In the genomic region with DNA sequence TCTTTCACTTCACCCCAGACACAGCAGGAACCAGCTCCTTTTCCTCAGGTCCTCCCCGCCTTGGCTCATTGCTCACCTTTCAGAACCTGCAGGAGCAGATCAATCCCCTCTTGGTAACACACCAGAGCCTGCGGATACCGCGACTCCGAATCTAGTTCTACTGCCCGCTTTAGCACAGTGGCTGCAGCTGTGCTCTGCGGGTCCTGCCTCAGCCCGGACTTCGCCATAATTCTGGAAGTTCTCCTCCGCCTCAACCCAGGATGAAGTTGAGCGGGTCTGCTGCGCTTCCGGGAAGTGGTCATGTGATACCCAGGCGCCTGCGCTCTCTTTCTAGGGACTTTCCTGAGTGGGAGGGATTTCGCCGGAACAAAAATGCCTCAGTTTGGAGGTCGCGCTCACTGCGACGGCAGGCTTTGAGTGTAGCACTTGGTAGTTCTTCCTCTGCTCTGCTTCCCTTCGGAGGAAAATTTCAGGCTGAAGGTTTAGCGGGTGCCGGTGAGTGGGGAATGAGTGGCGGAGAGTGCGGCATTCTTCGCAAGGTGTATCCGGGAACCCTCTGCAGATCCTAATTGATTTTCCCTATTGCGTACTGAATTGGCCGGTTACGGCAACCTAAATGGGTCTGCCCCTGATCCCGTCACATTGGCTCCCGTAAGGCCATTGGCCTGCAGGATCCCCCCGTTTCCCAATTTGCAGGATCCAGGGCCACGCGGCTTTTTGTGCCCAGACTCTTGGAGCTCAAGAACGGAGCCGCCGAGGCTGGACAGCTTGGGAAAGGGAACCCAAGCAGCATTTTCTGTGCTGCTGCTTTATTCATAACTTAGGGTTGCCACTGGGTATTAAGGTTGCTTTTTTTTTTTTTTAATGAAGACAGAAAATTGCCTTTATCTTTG, we compare ENCODE assay signal across 1 cellular context.
TF ChIP-seq lines count a peak whose summit lies in the region.

A gene (minus strand): TSS at position 304 of the 893 bp plus-strand sequence. CDS start 77 bp downstream, at position 227.
A gene (plus strand): TSS at position 430 of the 893 bp plus-strand sequence. CDS start 5,020 bp downstream, outside the sequence.

TF ChIP-seq in HepG2, 621 proteins besides CTCF, POLR2A, EP300 and RAD21 (continued from another document and continues in another):
- TF ChIP-seq, protein P1, sequence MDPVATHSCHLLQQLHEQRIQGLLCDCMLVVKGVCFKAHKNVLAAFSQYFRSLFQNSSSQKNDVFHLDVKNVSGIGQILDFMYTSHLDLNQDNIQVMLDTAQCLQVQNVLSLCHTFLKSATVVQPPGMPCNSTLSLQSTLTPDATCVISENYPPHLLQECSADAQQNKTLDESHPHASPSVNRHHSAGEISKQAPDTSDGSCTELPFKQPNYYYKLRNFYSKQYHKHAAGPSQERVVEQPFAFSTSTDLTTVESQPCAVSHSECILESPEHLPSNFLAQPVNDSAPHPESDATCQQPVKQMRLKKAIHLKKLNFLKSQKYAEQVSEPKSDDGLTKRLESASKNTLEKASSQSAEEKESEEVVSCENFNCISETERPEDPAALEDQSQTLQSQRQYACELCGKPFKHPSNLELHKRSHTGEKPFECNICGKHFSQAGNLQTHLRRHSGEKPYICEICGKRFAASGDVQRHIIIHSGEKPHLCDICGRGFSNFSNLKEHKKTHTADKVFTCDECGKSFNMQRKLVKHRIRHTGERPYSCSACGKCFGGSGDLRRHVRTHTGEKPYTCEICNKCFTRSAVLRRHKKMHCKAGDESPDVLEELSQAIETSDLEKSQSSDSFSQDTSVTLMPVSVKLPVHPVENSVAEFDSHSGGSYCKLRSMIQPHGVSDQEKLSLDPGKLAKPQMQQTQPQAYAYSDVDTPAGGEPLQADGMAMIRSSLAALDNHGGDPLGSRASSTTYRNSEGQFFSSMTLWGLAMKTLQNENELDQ (CRISPR knock-in tag; IDR thresholded peaks at IDR 0.05; ENCODE audit: borderline replicate concordance): peak; percentile 79; the same call in 1 of the 2 replicates
- TF ChIP-seq, protein P2, sequence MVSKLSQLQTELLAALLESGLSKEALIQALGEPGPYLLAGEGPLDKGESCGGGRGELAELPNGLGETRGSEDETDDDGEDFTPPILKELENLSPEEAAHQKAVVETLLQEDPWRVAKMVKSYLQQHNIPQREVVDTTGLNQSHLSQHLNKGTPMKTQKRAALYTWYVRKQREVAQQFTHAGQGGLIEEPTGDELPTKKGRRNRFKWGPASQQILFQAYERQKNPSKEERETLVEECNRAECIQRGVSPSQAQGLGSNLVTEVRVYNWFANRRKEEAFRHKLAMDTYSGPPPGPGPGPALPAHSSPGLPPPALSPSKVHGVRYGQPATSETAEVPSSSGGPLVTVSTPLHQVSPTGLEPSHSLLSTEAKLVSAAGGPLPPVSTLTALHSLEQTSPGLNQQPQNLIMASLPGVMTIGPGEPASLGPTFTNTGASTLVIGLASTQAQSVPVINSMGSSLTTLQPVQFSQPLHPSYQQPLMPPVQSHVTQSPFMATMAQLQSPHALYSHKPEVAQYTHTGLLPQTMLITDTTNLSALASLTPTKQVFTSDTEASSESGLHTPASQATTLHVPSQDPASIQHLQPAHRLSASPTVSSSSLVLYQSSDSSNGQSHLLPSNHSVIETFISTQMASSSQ (IDR thresholded peaks at IDR 0.05; ENCODE audit: low read depth): peak; percentile 70; the same call in 1 of the 2 replicates
- TF ChIP-seq, protein P2 (CRISPR knock-in tag; IDR thresholded peaks at IDR 0.05; ENCODE audit: borderline replicate concordance): peak; percentile 82
- TF ChIP-seq ZNF773 (CRISPR knock-in tag; IDR thresholded peaks at IDR 0.05; ENCODE audit: borderline replicate concordance) (peak; percentile 66; the same call in 1 of the 2 replicates), ERF (CRISPR knock-in tag; IDR thresholded peaks at IDR 0.05) (peak; percentile 99), ZNF598 (CRISPR knock-in tag; IDR thresholded peaks at IDR 0.05; ENCODE audit: borderline replicate concordance) (peak; percentile 99), ZFP37 (CRISPR knock-in tag; IDR thresholded peaks at IDR 0.05; ENCODE audit: borderline replicate concordance) (0 out of 2 replicates have a peak, but pooled peaks have one; percentile 94), SP1 (IDR thresholded peaks at IDR 0.05) (no peak), SP1 (CRISPR knock-in tag; IDR thresholded peaks at IDR 0.05) (peak; percentile 96), ZNF841 (CRISPR knock-in tag; IDR thresholded peaks at IDR 0.05; ENCODE audit: borderline replicate concordance) (0 out of 2 replicates have a peak, but pooled peaks have one; percentile 60), SNAPC2 (CRISPR knock-in tag; IDR thresholded peaks at IDR 0.05) (0 out of 2 replicates have a peak, but pooled peaks have one; percentile 68), CREB1 (IDR thresholded peaks at IDR 0.05) (peak; percentile 57; the same call in 1 of the 2 replicates), CREB1 (CRISPR knock-in tag; IDR thresholded peaks at IDR 0.05) (peak; percentile 93), GLI4 (CRISPR knock-in tag; IDR thresholded peaks at IDR 0.05; ENCODE audit: borderline replicate concordance) (peak; percentile 89; the same call in 1 of the 2 replicates), MEIS2 (CRISPR knock-in tag; IDR thresholded peaks at IDR 0.05) (0 out of 2 replicates have a peak, but pooled peaks have one; percentile 52), NR1H2 (CRISPR knock-in tag; IDR thresholded peaks at IDR 0.05; ENCODE audit: borderline replicate concordance, low read depth) (no peak), PPARG (CRISPR knock-in tag; conservative IDR thresholded peaks at IDR 0.05) (peak; percentile 76), ZNF766 (CRISPR knock-in tag; IDR thresholded peaks at IDR 0.05; ENCODE audit: borderline replicate concordance) (peak; percentile 88), ZNF329 (CRISPR knock-in tag; IDR thresholded peaks at IDR 0.05; ENCODE audit: low read depth) (0 out of 2 replicates have a peak, but pooled peaks have one; percentile 54), RFX3 (CRISPR knock-in tag; IDR thresholded peaks at IDR 0.05) (peak; percentile 34; the same call in 1 of the 2 replicates), SMYD3 (CRISPR knock-in tag; IDR thresholded peaks at IDR 0.05) (peak; percentile 71), KLF13 (CRISPR knock-in tag; IDR thresholded peaks at IDR 0.05) (peak; percentile 88; the same call in 1 of the 2 replicates), JARID2 (CRISPR knock-in tag; IDR thresholded peaks at IDR 0.05; ENCODE audit: insufficient replicate concordance) (peak; percentile 29), ZNF557 (CRISPR knock-in tag; IDR thresholded peaks at IDR 0.05) (peak; percentile 60; the same call in 1 of the 2 replicates), MED13 (CRISPR knock-in tag; IDR thresholded peaks at IDR 0.05) (no peak)
- TF ChIP-seq, protein P3, sequence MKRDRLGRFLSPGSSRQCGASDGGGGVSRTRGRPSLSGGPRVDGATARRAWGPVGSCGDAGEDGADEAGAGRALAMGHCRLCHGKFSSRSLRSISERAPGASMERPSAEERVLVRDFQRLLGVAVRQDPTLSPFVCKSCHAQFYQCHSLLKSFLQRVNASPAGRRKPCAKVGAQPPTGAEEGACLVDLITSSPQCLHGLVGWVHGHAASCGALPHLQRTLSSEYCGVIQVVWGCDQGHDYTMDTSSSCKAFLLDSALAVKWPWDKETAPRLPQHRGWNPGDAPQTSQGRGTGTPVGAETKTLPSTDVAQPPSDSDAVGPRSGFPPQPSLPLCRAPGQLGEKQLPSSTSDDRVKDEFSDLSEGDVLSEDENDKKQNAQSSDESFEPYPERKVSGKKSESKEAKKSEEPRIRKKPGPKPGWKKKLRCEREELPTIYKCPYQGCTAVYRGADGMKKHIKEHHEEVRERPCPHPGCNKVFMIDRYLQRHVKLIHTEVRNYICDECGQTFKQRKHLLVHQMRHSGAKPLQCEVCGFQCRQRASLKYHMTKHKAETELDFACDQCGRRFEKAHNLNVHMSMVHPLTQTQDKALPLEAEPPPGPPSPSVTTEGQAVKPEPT (CRISPR knock-in tag; IDR thresholded peaks at IDR 0.05; ENCODE audit: low read depth): no peak; the same call in 1 of the 2 replicates
- TF ChIP-seq, protein P4, sequence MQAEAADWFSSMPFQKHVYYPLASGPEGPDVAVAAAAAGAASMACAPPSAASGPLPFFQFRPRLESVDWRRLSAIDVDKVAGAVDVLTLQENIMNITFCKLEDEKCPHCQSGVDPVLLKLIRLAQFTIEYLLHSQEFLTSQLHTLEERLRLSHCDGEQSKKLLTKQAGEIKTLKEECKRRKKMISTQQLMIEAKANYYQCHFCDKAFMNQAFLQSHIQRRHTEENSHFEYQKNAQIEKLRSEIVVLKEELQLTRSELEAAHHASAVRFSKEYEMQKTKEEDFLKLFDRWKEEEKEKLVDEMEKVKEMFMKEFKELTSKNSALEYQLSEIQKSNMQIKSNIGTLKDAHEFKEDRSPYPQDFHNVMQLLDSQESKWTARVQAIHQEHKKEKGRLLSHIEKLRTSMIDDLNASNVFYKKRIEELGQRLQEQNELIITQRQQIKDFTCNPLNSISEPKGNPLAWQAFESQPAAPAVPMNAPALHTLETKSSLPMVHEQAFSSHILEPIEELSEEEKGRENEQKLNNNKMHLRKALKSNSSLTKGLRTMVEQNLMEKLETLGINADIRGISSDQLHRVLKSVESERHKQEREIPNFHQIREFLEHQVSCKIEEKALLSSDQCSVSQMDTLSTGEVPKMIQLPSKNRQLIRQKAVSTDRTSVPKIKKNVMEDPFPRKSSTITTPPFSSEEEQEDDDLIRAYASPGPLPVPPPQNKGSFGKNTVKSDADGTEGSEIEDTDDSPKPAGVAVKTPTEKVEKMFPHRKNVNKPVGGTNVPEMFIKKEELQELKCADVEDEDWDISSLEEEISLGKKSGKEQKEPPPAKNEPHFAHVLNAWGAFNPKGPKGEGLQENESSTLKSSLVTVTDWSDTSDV (CRISPR knock-in tag; IDR thresholded peaks at IDR 0.05): no peak
- TF ChIP-seq, protein P5, sequence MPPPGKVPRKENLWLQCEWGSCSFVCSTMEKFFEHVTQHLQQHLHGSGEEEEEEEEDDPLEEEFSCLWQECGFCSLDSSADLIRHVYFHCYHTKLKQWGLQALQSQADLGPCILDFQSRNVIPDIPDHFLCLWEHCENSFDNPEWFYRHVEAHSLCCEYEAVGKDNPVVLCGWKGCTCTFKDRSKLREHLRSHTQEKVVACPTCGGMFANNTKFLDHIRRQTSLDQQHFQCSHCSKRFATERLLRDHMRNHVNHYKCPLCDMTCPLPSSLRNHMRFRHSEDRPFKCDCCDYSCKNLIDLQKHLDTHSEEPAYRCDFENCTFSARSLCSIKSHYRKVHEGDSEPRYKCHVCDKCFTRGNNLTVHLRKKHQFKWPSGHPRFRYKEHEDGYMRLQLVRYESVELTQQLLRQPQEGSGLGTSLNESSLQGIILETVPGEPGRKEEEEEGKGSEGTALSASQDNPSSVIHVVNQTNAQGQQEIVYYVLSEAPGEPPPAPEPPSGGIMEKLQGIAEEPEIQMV (CRISPR knock-in tag; IDR thresholded peaks at IDR 0.05; ENCODE audit: low read depth): peak; percentile 31; the same call in 1 of the 2 replicates
- TF ChIP-seq, protein P6, sequence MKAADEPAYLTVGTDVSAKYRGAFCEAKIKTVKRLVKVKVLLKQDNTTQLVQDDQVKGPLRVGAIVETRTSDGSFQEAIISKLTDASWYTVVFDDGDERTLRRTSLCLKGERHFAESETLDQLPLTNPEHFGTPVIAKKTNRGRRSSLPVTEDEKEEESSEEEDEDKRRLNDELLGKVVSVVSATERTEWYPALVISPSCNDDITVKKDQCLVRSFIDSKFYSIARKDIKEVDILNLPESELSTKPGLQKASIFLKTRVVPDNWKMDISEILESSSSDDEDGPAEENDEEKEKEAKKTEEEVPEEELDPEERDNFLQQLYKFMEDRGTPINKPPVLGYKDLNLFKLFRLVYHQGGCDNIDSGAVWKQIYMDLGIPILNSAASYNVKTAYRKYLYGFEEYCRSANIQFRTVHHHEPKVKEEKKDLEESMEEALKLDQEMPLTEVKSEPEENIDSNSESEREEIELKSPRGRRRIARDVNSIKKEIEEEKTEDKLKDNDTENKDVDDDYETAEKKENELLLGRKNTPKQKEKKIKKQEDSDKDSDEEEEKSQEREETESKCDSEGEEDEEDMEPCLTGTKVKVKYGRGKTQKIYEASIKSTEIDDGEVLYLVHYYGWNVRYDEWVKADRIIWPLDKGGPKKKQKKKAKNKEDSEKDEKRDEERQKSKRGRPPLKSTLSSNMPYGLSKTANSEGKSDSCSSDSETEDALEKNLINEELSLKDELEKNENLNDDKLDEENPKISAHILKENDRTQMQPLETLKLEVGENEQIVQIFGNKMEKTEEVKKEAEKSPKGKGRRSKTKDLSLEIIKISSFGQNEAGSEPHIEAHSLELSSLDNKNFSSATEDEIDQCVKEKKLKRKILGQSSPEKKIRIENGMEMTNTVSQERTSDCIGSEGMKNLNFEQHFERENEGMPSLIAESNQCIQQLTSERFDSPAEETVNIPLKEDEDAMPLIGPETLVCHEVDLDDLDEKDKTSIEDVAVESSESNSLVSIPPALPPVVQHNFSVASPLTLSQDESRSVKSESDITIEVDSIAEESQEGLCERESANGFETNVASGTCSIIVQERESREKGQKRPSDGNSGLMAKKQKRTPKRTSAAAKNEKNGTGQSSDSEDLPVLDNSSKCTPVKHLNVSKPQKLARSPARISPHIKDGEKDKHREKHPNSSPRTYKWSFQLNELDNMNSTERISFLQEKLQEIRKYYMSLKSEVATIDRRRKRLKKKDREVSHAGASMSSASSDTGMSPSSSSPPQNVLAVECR (CRISPR knock-in tag; IDR thresholded peaks at IDR 0.05; ENCODE audit: borderline replicate concordance): peak; percentile 98
- TF ChIP-seq, protein P7, sequence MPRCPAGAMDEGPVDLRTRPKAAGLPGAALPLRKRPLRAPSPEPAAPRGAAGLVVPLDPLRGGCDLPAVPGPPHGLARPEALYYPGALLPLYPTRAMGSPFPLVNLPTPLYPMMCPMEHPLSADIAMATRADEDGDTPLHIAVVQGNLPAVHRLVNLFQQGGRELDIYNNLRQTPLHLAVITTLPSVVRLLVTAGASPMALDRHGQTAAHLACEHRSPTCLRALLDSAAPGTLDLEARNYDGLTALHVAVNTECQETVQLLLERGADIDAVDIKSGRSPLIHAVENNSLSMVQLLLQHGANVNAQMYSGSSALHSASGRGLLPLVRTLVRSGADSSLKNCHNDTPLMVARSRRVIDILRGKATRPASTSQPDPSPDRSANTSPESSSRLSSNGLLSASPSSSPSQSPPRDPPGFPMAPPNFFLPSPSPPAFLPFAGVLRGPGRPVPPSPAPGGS (CRISPR knock-in tag; IDR thresholded peaks at IDR 0.05): peak; percentile 94
